ENCODE assay signal across 21 cellular contexts in the genomic region with DNA sequence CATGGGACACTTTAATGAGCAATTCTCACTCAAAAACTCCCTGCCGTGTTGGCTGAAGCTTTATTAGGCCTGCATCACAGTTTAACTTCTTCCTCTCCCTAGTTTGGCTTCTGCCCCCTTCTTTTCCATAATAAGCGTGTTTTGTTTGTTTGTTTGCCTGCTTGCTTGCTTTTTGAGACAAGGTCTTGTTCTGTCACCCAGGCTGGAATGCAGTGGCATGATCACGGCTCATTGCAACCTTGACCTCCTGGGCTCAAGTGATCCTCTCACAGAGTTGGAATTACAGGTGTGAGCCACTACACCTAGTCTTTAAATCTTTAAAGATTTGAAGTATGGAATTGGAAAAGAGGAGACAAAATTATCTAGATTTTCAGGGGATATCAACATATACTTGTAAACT. TPM values are rescaled to one million over a fixed set of nuclear protein-coding genes. Genes with fewer than 3 reads are reported as not detected.
DNase-seq lines count a peak whose midpoint lies in the region; ATAC-seq, FAIRE-seq and TF ChIP-seq lines count a peak whose summit lies in the region.
"Had no signal": no experiment of that assay in that cellular context is flagged by ENCODE, and none has a peak within 500 bp of the region (broad histone marks: within the 10 kb centered on the region; RNA-seq: fewer than 3 reads in every experiment).

No MANE protein-coding gene starts in this region.

- H3K27me3 Mint-ChIP-seq in GM23338 (ENCODE audit: insufficient read depth, low read depth, poor library complexity), result peaks cover 2% of the 10 kb centered on the region
- H3K27me3 Mint-ChIP-seq: B cell had no signal

- H3K4me1 ChIP-seq in A549, result no peaks in the 10 kb centered on the region
- H3K4me1 ChIP-seq in GM23338 (ENCODE audit: insufficient read depth), result no peaks in the 10 kb centered on the region
- H3K4me1 ChIP-seq in parathyroid adenoma, result peaks cover 4% of the 10 kb centered on the region

- H3K36me3 ChIP-seq in GM23338 (ENCODE audit: insufficient read depth) (no peaks in the 10 kb centered on the region), parathyroid adenoma (ENCODE audit: control insufficient read depth, insufficient read depth, low read length) (no peaks in the 10 kb centered on the region)
- H3K36me3 ChIP-seq: BLaER1 treated with 17β-estradiol and CSF1 and Interleukin-3, amounts not matched to agents 10 nM and 100 nM had no signal

- no peak for TF ChIP-seq RAD21 in A549 (conservative IDR thresholded peaks at IDR 0.05 in 1 of 2, IDR thresholded peaks at IDR 0.05 in 1 of 2)

- CTCF ChIA-PET in A549 (lab: Yijun Ruan, JAX), result interaction anchor here (0.9 kb wide), 1 partner anchor 17 kb away, joined by 3 read pairs; no protein-coding TSS in a partner anchor

- H3K79me2 ChIP-seq in GM23338 (replicated peaks; ENCODE audit: insufficient read depth) (no peaks in the 10 kb centered on the region), parathyroid adenoma (no peaks in the 10 kb centered on the region)

- H3K9me2 ChIP-seq in GM23338 (ENCODE audit: insufficient read depth), result no peaks in the 10 kb centered on the region; the same call in 1 of the 2 replicates

- H3K4me2 ChIP-seq in A549, result no peak overlapping the region
- no peak overlapping the region for H3K4me2 ChIP-seq in GM23338
- H3K4me2 ChIP-seq in parathyroid adenoma (ENCODE audit: low read length), result no peak overlapping the region

- POLR2A ChIA-PET in A549 (lab: Yijun Ruan, JAX), result no interaction called here

- H3K27me3 ChIP-seq in GM23338 (ENCODE audit: insufficient read depth), result no peaks in the 10 kb centered on the region
- H3K27me3 ChIP-seq in parathyroid adenoma (ENCODE audit: control insufficient read depth, insufficient read depth, low read length), result no peaks in the 10 kb centered on the region
- H3K27me3 ChIP-seq: BLaER1 treated with 17β-estradiol and CSF1 and Interleukin-3, amounts not matched to agents 10 nM and 100 nM had no signal

- no peaks in the 10 kb centered on the region for H3F3A ChIP-seq in GM23338 (replicated peaks; ENCODE audit: low read depth)

- TF ChIP-seq CTCF in A549 (IDR thresholded peaks at IDR 0.05) (no peak), GM23338 (conservative IDR thresholded peaks at IDR 0.05; ENCODE audit: low read depth in 2 of 2) (no peak), parathyroid adenoma (IDR thresholded peaks at IDR 0.05) (no peak)

- H3K4me3 ChIP-seq in A549 (no peak overlapping the region), GM23338 (no peak overlapping the region), parathyroid adenoma (ENCODE audit: low read depth, low read length) (no peak overlapping the region)
- H3K4me3 ChIP-seq: BLaER1 treated with 17β-estradiol and CSF1 and Interleukin-3, amounts not matched to agents 10 nM and 100 nM had no signal

- TF ChIP-seq EP300 in A549 (IDR thresholded peaks at IDR 0.05), result no peak

- no peak for ATAC-seq in A549
- no peak for ATAC-seq in GM23338
- ATAC-seq in GM19395 (IDR thresholded peaks at IDR 0.05; ENCODE audit: unreplicated experiment), result no peak
- ATAC-seq: CD8-positive, alpha-beta T cell had no signal

- H2AFZ ChIP-seq in GM23338, result peak overlapping the region; percentile 25; the same call in 1 of the 2 replicates
- H2AFZ ChIP-seq in parathyroid adenoma, result peak overlapping the region; percentile 44

- no peak for TF ChIP-seq POLR2A in A549 (IDR thresholded peaks at IDR 0.05; ENCODE audit: low read length)

- H3K27ac ChIP-seq in A549 (no peak overlapping the region), GM23338 (ENCODE audit: low read depth) (no peak overlapping the region), parathyroid adenoma (no peak overlapping the region)
- H3K27ac ChIP-seq: BLaER1 treated with 17β-estradiol and CSF1 and Interleukin-3, amounts not matched to agents 10 nM and 100 nM; C4-2B had no signal

- no peak for DNase-seq in A549 (ENCODE audit: low read depth in 1 of 2, low spot score in 1 of 2)
- DNase-seq in GM23338 (ENCODE audit: low spot score), result no peak
- no peak for DNase-seq in activated CD4-positive, alpha-beta T cell treated with anti-CD3 and anti-CD28 coated beads for 1 hour
- DNase-seq: 8988T; AML-193; Caco-2; Calu3; CD4-positive, alpha-beta T cell; CD8-positive, alpha-beta T cell; DMS79 treated with DMSO at 0.1 percent for 48 hours; GF-D8 had no signal

- H3K36me3 Mint-ChIP-seq in GM23338 (ENCODE audit: low read depth), result no peaks in the 10 kb centered on the region
- H3K36me3 Mint-ChIP-seq: CD8-positive, alpha-beta T cell had no signal

- no peaks in the 10 kb centered on the region for H4K20me1 ChIP-seq in GM23338 (replicated peaks; ENCODE audit: insufficient read depth)
- H4K20me1 ChIP-seq: BLaER1 treated with 17β-estradiol and CSF1 and Interleukin-3, amounts not matched to agents 10 nM and 100 nM had no signal

- H3K4me3 Mint-ChIP-seq in GM23338, result no peak overlapping the region
- H3K4me3 Mint-ChIP-seq: B cell; CD4-positive, alpha-beta T cell; CD8-positive, alpha-beta T cell had no signal

- 69% methylated on average over 3 of the region's 3 CpGs for WGBS in A549 (ENCODE audit: missing lambda C conversion rate)

- H3K9ac ChIP-seq in parathyroid adenoma, result no peak overlapping the region
- H3K9ac ChIP-seq: BLaER1 treated with 17β-estradiol and CSF1 and Interleukin-3, amounts not matched to agents 10 nM and 100 nM had no signal

- no peak overlapping the region for H3K27ac Mint-ChIP-seq in GM23338
- H3K27ac Mint-ChIP-seq: B cell; CD4-positive, alpha-beta T cell; CD8-positive, alpha-beta T cell had no signal

- H3K9me3 ChIP-seq in A549, result no peaks in the 10 kb centered on the region
- H3K9me3 ChIP-seq in parathyroid adenoma (ENCODE audit: control insufficient read depth, low read length), result no peaks in the 10 kb centered on the region
- H3K9me3 ChIP-seq: BLaER1 treated with 17β-estradiol and CSF1 and Interleukin-3, amounts not matched to agents 10 nM and 100 nM; Caco-2 had no signal

- no peaks in the 10 kb centered on the region for H3K9me3 Mint-ChIP-seq in GM23338
- H3K9me3 Mint-ChIP-seq: CD4-positive, alpha-beta T cell; CD8-positive, alpha-beta T cell had no signal

- FAIRE-seq in A549 (lab: Jason Lieb, UNC), result peak; percentile 63
- FAIRE-seq: A204.1, D721Med, G401.6, GM12891, GM19239 had no signal

- peaks cover 3% of the 10 kb centered on the region; the same call in 2 of the 3 replicates for H3K4me1 Mint-ChIP-seq in GM23338

TF ChIP-seq in A549, 52 proteins besides CTCF, POLR2A, EP300 and RAD21 (continues in another document):
- TF ChIP-seq RFX5 (IDR thresholded peaks at IDR 0.05), result no peak
- no peak for TF ChIP-seq ZC3H11A (IDR thresholded peaks at IDR 0.05)
- TF ChIP-seq SREBF2 (IDR thresholded peaks at IDR 0.05), result no peak
- TF ChIP-seq NPAS2 (CRISPR knock-in tag; IDR thresholded peaks at IDR 0.05; ENCODE audit: borderline replicate concordance), result no peak
- TF ChIP-seq POLR2AphosphoS2 (conservative IDR thresholded peaks at IDR 0.05; ENCODE audit: low read length), result no peak
- TF ChIP-seq CBX2 (IDR thresholded peaks at IDR 0.05; ENCODE audit: borderline replicate concordance, low read depth), result no peak
- no peak for TF ChIP-seq ZFP36 (IDR thresholded peaks at IDR 0.05; ENCODE audit: borderline replicate concordance, partially characterized antibody)
- TF ChIP-seq, protein P1, sequence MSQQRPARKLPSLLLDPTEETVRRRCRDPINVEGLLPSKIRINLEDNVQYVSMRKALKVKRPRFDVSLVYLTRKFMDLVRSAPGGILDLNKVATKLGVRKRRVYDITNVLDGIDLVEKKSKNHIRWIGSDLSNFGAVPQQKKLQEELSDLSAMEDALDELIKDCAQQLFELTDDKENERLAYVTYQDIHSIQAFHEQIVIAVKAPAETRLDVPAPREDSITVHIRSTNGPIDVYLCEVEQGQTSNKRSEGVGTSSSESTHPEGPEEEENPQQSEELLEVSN (IDR thresholded peaks at IDR 0.05; ENCODE audit: borderline replicate concordance, low read depth), result no peak
- no peak for TF ChIP-seq MAFK (IDR thresholded peaks at IDR 0.05; ENCODE audit: partially characterized antibody)
- TF ChIP-seq GATA3 (IDR thresholded peaks at IDR 0.05; ENCODE audit: borderline replicate concordance), result no peak

RNA-seq across cellular contexts. Expression of a gene that starts 25.4 kb away (rescaled TPM):
- polyA plus RNA-seq in A549 (2011; rRNA removed), result 7.5 and 8.2 TPM in 2 replicates
- polyA plus RNA-seq in A549 (2012; cell fraction: cytosol; rRNA removed), result 1.8 and 2.4 TPM in 2 replicates
- polyA plus RNA-seq in A549 (2012; cell fraction: nucleus; rRNA removed), result 5.4 and 8.1 TPM in 2 replicates
- polyA plus RNA-seq in A549 (2017; fragmentation: RNase III; extraction: RNeasy Plus Mini Kit Qiagen cat#74134 plus additional on column Dnase treatment), result 4.3 to 6.2 TPM (median 4.9 TPM) in 3 replicates
- polyA minus RNA-seq in A549 (2011; rRNA and poly(A)+ RNA removed), result 8.4 and 8.5 TPM in 2 replicates
- 4.8 and 5.0 TPM in 2 replicates for total RNA-seq in GM23338 (2014; rRNA removed; shearing (Covaris generic))
- 2.2 and 2.4 TPM in 2 replicates for polyA plus RNA-seq in GM23338 (2016; fragmentation: Nextera tagmentation; extraction: Ambion mirVana)
- total RNA-seq: Caco-2 had no signal

RNA-seq across cellular contexts. Expression of a gene that starts 38.0 kb away (rescaled TPM):
- 58.7 and 67.1 TPM in 2 replicates for polyA plus RNA-seq in A549 (2011; rRNA removed)
- 13.9 and 18.3 TPM in 2 replicates for polyA plus RNA-seq in A549 (2012; cell fraction: cytosol; rRNA removed)
- polyA plus RNA-seq in A549 (2012; cell fraction: nucleus; rRNA removed), result 25.0 and 28.6 TPM in 2 replicates
- 20.4 to 22.6 TPM (median 21.3 TPM) in 3 replicates for polyA plus RNA-seq in A549 (2017; fragmentation: RNase III; extraction: RNeasy Plus Mini Kit Qiagen cat#74134 plus additional on column Dnase treatment)
- 108 and 130 TPM in 2 replicates for polyA minus RNA-seq in A549 (2011; rRNA and poly(A)+ RNA removed)
- total RNA-seq in GM23338 (2014; rRNA removed; shearing (Covaris generic)), result 14.7 and 18.3 TPM in 2 replicates
- 2.0 and 2.2 TPM in 2 replicates for polyA plus RNA-seq in GM23338 (2016; fragmentation: Nextera tagmentation; extraction: Ambion mirVana)
